8 cellular contexts compared by ENCODE assay signal in genomic region chr1:16366722-16367257, GRCh38. TPM values are rescaled to one million over a fixed set of nuclear protein-coding genes. Genes with fewer than 3 reads are reported as not detected.
DNase-seq lines count a peak whose midpoint lies in the region; ATAC-seq, FAIRE-seq and TF ChIP-seq lines count a peak whose summit lies in the region.

SZRD1 (plus strand) TSS chr1:16367242; CDS start chr1:16367258, 16 bp downstream.

- peak; percentile 78 for ATAC-seq in GM18909 (IDR thresholded peaks at IDR 0.05; ENCODE audit: poor library complexity, unreplicated experiment)
- peak; percentile 82 for ATAC-seq in HG03280 (IDR thresholded peaks at IDR 0.05; ENCODE audit: unreplicated experiment)
- peak; percentile 83 for ATAC-seq in activated B cell treated with CpG ODN at 0.5 μM for 24 hours (ENCODE audit: low read depth)

- H3K4me3 ChIP-seq in ACC112 (ENCODE audit: low read depth, low read length) (peak within 1 kb of the TSS; percentile 80), cardiac fibroblast (replicated peaks in 1 of 2; ENCODE audit: low read depth in 2 of 2, low read length in 2 of 2) (peak within 1 kb of the TSS; percentile 69 to 85), small intestine (ENCODE audit: low read depth in 1 of 2, low read length in 2 of 2) (peak within 1 kb of the TSS; percentile 70 to 87)

- H3K9me3 Mint-ChIP-seq in activated B cell treated with CpG ODN at 0.5 μM for 24 hours = no peaks in the 10 kb centered on the region

- DNase-seq in NCI-H345 (lab: John Stamatoyannopoulos, UW) (peak; percentile 99), activated B cell treated with CpG ODN at 0.5 μM for 24 hours (peak; percentile 84), cardiac fibroblast (ENCODE audit: low read depth in 2 of 2) (peak; percentile 100), iPS-NIHi11 (ENCODE audit: low spot score) (peak; percentile 92), small intestine (peak; percentile 100)

- no peaks in the 10 kb centered on the region for H3K27me3 Mint-ChIP-seq in activated B cell treated with CpG ODN at 0.5 μM for 24 hours

- POLR2A ChIA-PET in activated B cell treated with CpG ODN at 0.5 μM for 24 hours (lab: Charles Lee) = interaction anchor here (0.6 to 4.2 kb wide), 13 partner anchors 9 to 533 kb away, joined by 3 to 49 read pairs (median 8); partner anchors contain the start of genes FBXO42, NECAP2, RNU1-1 and ZBTB17

- peaks cover 38% of the 10 kb centered on the region for H3K4me1 Mint-ChIP-seq in activated B cell treated with CpG ODN at 0.5 μM for 24 hours

- peaks cover 39% of the 10 kb centered on the region for H3K79me2 ChIP-seq in ACC112 (ENCODE audit: control insufficient read depth, insufficient read depth, low read length, unreplicated experiment)

- H3K4me3 Mint-ChIP-seq in activated B cell treated with CpG ODN at 0.5 μM for 24 hours = peak within 1 kb of the TSS; percentile 99

- CTCF ChIA-PET in activated B cell treated with CpG ODN at 0.5 μM for 24 hours (lab: Charles Lee) = interaction anchor here (1.1 kb wide), 1 partner anchor 288 kb away, joined by 3 read pairs; no protein-coding TSS in a partner anchor

- H3K9me3 ChIP-seq in small intestine (ENCODE audit: control insufficient read depth, low read depth) = no peaks in the 10 kb centered on the region

- H3K27ac Mint-ChIP-seq in activated B cell treated with CpG ODN at 0.5 μM for 24 hours = peak within 1 kb of the TSS; percentile 99

- WGBS in small intestine, 3 donors = 1 to 2% (median 1%) methylated on average over 22 to 24 of the region's 24 CpGs

- peaks cover 28% of the 10 kb centered on the region for H3K4me1 ChIP-seq in ACC112 (ENCODE audit: control insufficient read depth, insufficient read depth, low read length, unreplicated experiment)
- peaks cover 0 to 6% of the 10 kb centered on the region in 2 donors for H3K4me1 ChIP-seq in small intestine (ENCODE audit: control insufficient read depth in 2 of 2, insufficient read depth in 1 of 2, low read depth in 1 of 2, low read length in 1 of 2)

- no peaks in the 10 kb centered on the region for H3K27me3 ChIP-seq in ACC112 (ENCODE audit: insufficient read depth, low read length)
- H3K27me3 ChIP-seq in small intestine (ENCODE audit: control insufficient read depth in 2 of 2, insufficient read depth in 2 of 2, low read length in 2 of 2) = no peaks in the 10 kb centered on the region

- H3K36me3 Mint-ChIP-seq in activated B cell treated with CpG ODN at 0.5 μM for 24 hours (ENCODE audit: low read depth) = peaks cover 26% of the 10 kb centered on the region

- peak within 1 kb of the TSS; percentile 99 for H2AFZ ChIP-seq in ACC112 (ENCODE audit: low read length, unreplicated experiment)

- H3K36me3 ChIP-seq in ACC112 (ENCODE audit: insufficient read depth, low read length) (no peaks in the 10 kb centered on the region), small intestine (ENCODE audit: control insufficient read depth in 2 of 2, insufficient read depth in 2 of 2, low read length in 2 of 2) (no peaks in the 10 kb centered on the region)

- TF ChIP-seq CTCF in activated B cell treated with CpG ODN at 0.5 μM for 24 hours (IDR thresholded peaks at IDR 0.05) (no peak), cardiac fibroblast (IDR thresholded peaks at IDR 0.05; ENCODE audit: low read depth, low read length) (no peak)

- H3K27ac ChIP-seq in ACC112 (ENCODE audit: low read depth, low read length) (peak within 1 kb of the TSS; percentile 89), small intestine (ENCODE audit: low read depth in 1 of 2, low read length in 1 of 2) (peak within 1 kb of the TSS; percentile 84 to 99)

- intact Hi-C loops in activated B cell treated with CpG ODN at 0.5 μM for 24 hours (cut with micrococcal nuclease) = loop anchor here (1.0 to 10.0 kb wide), 12 partner anchors 15 to 842 kb away; partner anchors contain the start of genes CASP9, CPLANE2, NBPF1 and NECAP2

- peak; percentile 19 for FAIRE-seq in small intestine (lab: Jason Lieb, UNC)

RNA-seq across cellular contexts. Expression of gene SZRD1, which starts in this region (rescaled TPM):
- total RNA-seq in activated B cell treated with CpG ODN at 0.5 μM for 24 hours = 184 and 190 TPM in 2 replicates
- polyA plus RNA-seq in small intestine = 10 to 100 TPM; 72.2 to 98.8 (median 74.0) TPM

Comparison
In these comparisons a context has a peak if more than half of its experiments do, and no peak if none do; other contexts are left out.
1. Peak in every context shown above with its lines: DNase-seq, ATAC-seq, H3K4me3 ChIP-seq and H3K27ac ChIP-seq.